Comparison of ENCODE assay signal across 8 cellular contexts in genomic region chr2:122136071-122136470, GRCh38.
A peak's percentile ranks its signal among the peaks of the same experiment; 100 is the strongest.
DNase-seq lines count a peak whose midpoint lies in the region; TF ChIP-seq lines count a peak whose summit lies in the region.

No MANE protein-coding gene starts in this region.

- peak; percentile 73 for TF ChIP-seq CTCF in GM12872 (IDR thresholded peaks at IDR 0.05; ENCODE audit: insufficient read depth, low read depth, low read length)
- peak; percentile 22 for TF ChIP-seq CTCF in smooth muscle cell (IDR thresholded peaks at IDR 0.05; ENCODE audit: borderline replicate concordance, insufficient read depth, poor library complexity, severe bottlenecking)

- H3K9ac ChIP-seq in smooth muscle cell (ENCODE audit: low read depth) = no peak overlapping the region

- H3F3A ChIP-seq in smooth muscle cell (ENCODE audit: low read depth) = no peaks in the 10 kb centered on the region

- no peak overlapping the region for H3K4me3 ChIP-seq in smooth muscle cell

- no peaks in the 10 kb centered on the region for H3K27me3 ChIP-seq in smooth muscle cell (ENCODE audit: low read depth)

- intact Hi-C loops in posterior vena cava (cut with DNase I) = no loop called here

- H3K4me1 ChIP-seq in smooth muscle cell (ENCODE audit: low read depth) = no peaks in the 10 kb centered on the region

- H3K4me2 ChIP-seq in smooth muscle cell = no peak overlapping the region

- no peaks in the 10 kb centered on the region for H3K9me3 ChIP-seq in smooth muscle cell (replicated peaks; ENCODE audit: low read depth)

- DNase-seq in 8988T (peak; percentile 29), HS-5 (ENCODE audit: low read depth) (peak; percentile 14), amniotic epithelial cell (ENCODE audit: low read depth) (peak; percentile 8), smooth muscle cell (lab: John Stamatoyannopoulos, UW; ENCODE audit: unreplicated experiment) (no peak), posterior vena cava (ENCODE audit: low spot score) (no peak), NK-92 (lab: John Stamatoyannopoulos, UW; ENCODE audit: unreplicated experiment) (no peak)
- DNase-seq in activated naive CD4-positive, alpha-beta T cell treated with Interleukin-2 at 50 U/mL for 16 hours = no peak

- H3K27ac ChIP-seq in smooth muscle cell (ENCODE audit: low read depth) = no peak overlapping the region

- no peaks in the 10 kb centered on the region for H3K79me2 ChIP-seq in smooth muscle cell (ENCODE audit: low read depth)

- H4K20me1 ChIP-seq in smooth muscle cell (ENCODE audit: low read depth) = no peaks in the 10 kb centered on the region

- WGBS in smooth muscle cell (ENCODE audit: low lambda C conversion rate) = 33% methylated on average over 2 of the region's 2 CpGs

- H2AFZ ChIP-seq in smooth muscle cell (ENCODE audit: low read depth) = no peak overlapping the region

- H3K36me3 ChIP-seq in smooth muscle cell (ENCODE audit: low read depth) = no peaks in the 10 kb centered on the region

Comparison
In these comparisons a context has a peak if more than half of its experiments do, and no peak if none do; other contexts are left out.
1. DNase-seq: peak in 8988T (single experiment), HS-5 (single experiment) and amniotic epithelial cell (single experiment); none in smooth muscle cell (single experiment), posterior vena cava (single experiment), activated naive CD4-positive, alpha-beta T cell treated with Interleukin-2 at 50 U/mL for 16 hours (single experiment) and NK-92 (single experiment).